Comparison of ENCODE assay signal across 12 cellular contexts in genomic region chr10:110358869-110359629, GRCh38. TPM values are rescaled to one million over a fixed set of nuclear protein-coding genes. Genes with fewer than 3 reads are reported as not detected.
DNase-seq lines count a peak whose midpoint lies in the region; ATAC-seq and TF ChIP-seq lines count a peak whose summit lies in the region.
"Had no signal": no experiment of that assay in that cellular context is flagged by ENCODE, and none has a peak within 500 bp of the region (broad histone marks: within the 10 kb centered on the region; RNA-seq: fewer than 3 reads in every experiment).

No MANE protein-coding gene starts in this region.

- peaks cover 2% of the 10 kb centered on the region; the same call in 1 of the 2 replicates for H3K9me3 ChIP-seq in OCI-LY3 (ENCODE audit: insufficient read depth, low read length)
- H3K9me3 ChIP-seq in thyroid gland = no peaks in the 10 kb centered on the region
- H3K9me3 ChIP-seq: psoas muscle had no signal

- H3K4me2 ChIP-seq in OCI-LY3 (ENCODE audit: low read length) = peak overlapping the region; percentile 97

- H3K4me3 ChIP-seq in OCI-LY3 (ENCODE audit: low read length) (peak overlapping the region; percentile 22; the same call in 1 of the 2 replicates), epithelial cell of proximal tubule (ENCODE audit: low read depth, low read length) (no peak overlapping the region), thyroid gland (replicated peaks in 1 of 3) (no peak overlapping the region)
- H3K4me3 ChIP-seq: psoas muscle had no signal

- H3K4me1 ChIP-seq in OCI-LY3 (ENCODE audit: low read length) (peaks cover 65% of the 10 kb centered on the region), thyroid gland (peaks cover 10 to 43% of the 10 kb centered on the region in 2 donors)
- H3K4me1 ChIP-seq: psoas muscle had no signal

- no peaks in the 10 kb centered on the region for H4K20me1 ChIP-seq in OCI-LY3 (ENCODE audit: insufficient read depth, low read length)

- H2AFZ ChIP-seq in OCI-LY3 (ENCODE audit: low read depth, low read length) = no peak overlapping the region

- H3K36me3 Mint-ChIP-seq in activated naive CD4-positive, alpha-beta T cell treated with anti-CD3 and anti-CD28 coated beads, Interleukin-2, amount 50 U/mL, for 24 hours = no peaks in the 10 kb centered on the region
- no peaks in the 10 kb centered on the region for H3K36me3 Mint-ChIP-seq in activated naive CD4-positive, alpha-beta T cell treated with anti-CD3 and anti-CD28 coated beads, Interleukin-2, amount 50 U/mL, for 72 hours
- H3K36me3 Mint-ChIP-seq in activated naive CD8-positive, alpha-beta T cell treated with anti-CD3 and anti-CD28 coated beads for 36 hours = no peaks in the 10 kb centered on the region
- H3K36me3 Mint-ChIP-seq: brain; CD8-positive, alpha-beta T cell had no signal

- no peak for TF ChIP-seq CTCF in OCI-LY3 (IDR thresholded peaks at IDR 0.05; ENCODE audit: low read depth, low read length)
- peak; percentile 34 for TF ChIP-seq CTCF in epithelial cell of proximal tubule (conservative IDR thresholded peaks at IDR 0.05; ENCODE audit: low read depth, low read length)
- peak in 1 of 6 experiments; percentile 26 for TF ChIP-seq CTCF in thyroid gland (IDR thresholded peaks at IDR 0.05)

- H3K9me3 Mint-ChIP-seq in activated naive CD4-positive, alpha-beta T cell treated with anti-CD3 and anti-CD28 coated beads, Interleukin-2, amount 50 U/mL, for 24 hours = no peaks in the 10 kb centered on the region
- H3K9me3 Mint-ChIP-seq in activated naive CD4-positive, alpha-beta T cell treated with anti-CD3 and anti-CD28 coated beads, Interleukin-2, amount 50 U/mL, for 72 hours = no peaks in the 10 kb centered on the region
- H3K9me3 Mint-ChIP-seq in activated naive CD8-positive, alpha-beta T cell treated with anti-CD3 and anti-CD28 coated beads for 36 hours = no peaks in the 10 kb centered on the region
- H3K9me3 Mint-ChIP-seq: CD8-positive, alpha-beta T cell had no signal

- H3K9ac ChIP-seq in OCI-LY3 (ENCODE audit: low read length) = peak overlapping the region; percentile 95; the same call in 1 of the 2 replicates

- H3K27ac Mint-ChIP-seq in activated naive CD4-positive, alpha-beta T cell treated with anti-CD3 and anti-CD28 coated beads, Interleukin-2, amount 50 U/mL, for 24 hours = peak overlapping the region; percentile 93
- H3K27ac Mint-ChIP-seq in activated naive CD4-positive, alpha-beta T cell treated with anti-CD3 and anti-CD28 coated beads, Interleukin-2, amount 50 U/mL, for 72 hours = no peak overlapping the region
- H3K27ac Mint-ChIP-seq in activated naive CD8-positive, alpha-beta T cell treated with anti-CD3 and anti-CD28 coated beads for 36 hours = no peak overlapping the region
- H3K27ac Mint-ChIP-seq: CD8-positive, alpha-beta T cell had no signal

- H3K4me1 Mint-ChIP-seq in activated naive CD4-positive, alpha-beta T cell treated with anti-CD3 and anti-CD28 coated beads, Interleukin-2, amount 50 U/mL, for 24 hours = peaks cover 67% of the 10 kb centered on the region
- peaks cover 51% of the 10 kb centered on the region for H3K4me1 Mint-ChIP-seq in activated naive CD8-positive, alpha-beta T cell treated with anti-CD3 and anti-CD28 coated beads for 36 hours

- 26 to 51% methylated on average over 4 to 7 of the region's 7 CpGs for WGBS in thyroid gland, 2 donors

- no peaks in the 10 kb centered on the region for H3K27me3 ChIP-seq in OCI-LY3 (ENCODE audit: low read depth, low read length)
- no peaks in the 10 kb centered on the region for H3K27me3 ChIP-seq in thyroid gland

- H3K27me3 Mint-ChIP-seq in activated naive CD4-positive, alpha-beta T cell treated with anti-CD3 and anti-CD28 coated beads, Interleukin-2, amount 50 U/mL, for 24 hours = no peaks in the 10 kb centered on the region
- peaks cover 3% of the 10 kb centered on the region for H3K27me3 Mint-ChIP-seq in activated naive CD8-positive, alpha-beta T cell treated with anti-CD3 and anti-CD28 coated beads for 36 hours

- H3K36me3 ChIP-seq in OCI-LY3 (replicated peaks; ENCODE audit: low read depth, low read length) (no peaks in the 10 kb centered on the region), thyroid gland (no peaks in the 10 kb centered on the region)

- intact Hi-C loops in thyroid gland (cut with DNase I) = loop anchor here (5.0 kb wide), 1 partner anchor 138 kb away; the partner anchor contains the start of gene DUSP5

- TF ChIP-seq POLR2A in thyroid gland (IDR thresholded peaks at IDR 0.05) = no peak

- ATAC-seq in activated naive CD4-positive, alpha-beta T cell treated with anti-CD3 and anti-CD28 coated beads, Interleukin-2, amount 50 U/mL, for 72 hours = no peak
- ATAC-seq in HG03159 (IDR thresholded peaks at IDR 0.05; ENCODE audit: unreplicated experiment) = no peak
- ATAC-seq: CD8-positive, alpha-beta T cell had no signal

- H3K4me3 Mint-ChIP-seq in activated naive CD4-positive, alpha-beta T cell treated with anti-CD3 and anti-CD28 coated beads, Interleukin-2, amount 50 U/mL, for 24 hours = no peak overlapping the region
- H3K4me3 Mint-ChIP-seq in activated naive CD8-positive, alpha-beta T cell treated with anti-CD3 and anti-CD28 coated beads for 36 hours = no peak overlapping the region
- H3K4me3 Mint-ChIP-seq: brain; CD8-positive, alpha-beta T cell had no signal

- H3K79me2 ChIP-seq in OCI-LY3 (ENCODE audit: low read length) = no peaks in the 10 kb centered on the region

- no peak for DNase-seq in activated naive CD4-positive, alpha-beta T cell treated with anti-CD3 and anti-CD28 coated beads, Interleukin-2, amount 50 U/mL, for 72 hours (ENCODE audit: low spot score in 2 of 2)
- DNase-seq in epithelial cell of proximal tubule (ENCODE audit: low read depth) (peak; percentile 59), thyroid gland (peak; percentile 91 to 94), NCI-H187 (lab: John Stamatoyannopoulos, UW) (no peak)
- no peak for DNase-seq in activated naive CD8-positive, alpha-beta T cell treated with anti-CD3 and anti-CD28 coated beads for 36 hours
- DNase-seq: CD8-positive, alpha-beta T cell; NCI-H1436 treated with DMSO at 0.1 percent for 48 hours; psoas muscle had no signal

- H3K27ac ChIP-seq in OCI-LY3 (ENCODE audit: low read length) = peak overlapping the region; percentile 98
- H3K27ac ChIP-seq in thyroid gland = peak overlapping the region; percentile 72 to 91 (median 81)
- H3K27ac ChIP-seq: psoas muscle had no signal

RNA-seq across cellular contexts. Expression of gene SMNDC1, which starts 54.3 kb away (rescaled TPM):
- 10 to 100 TPM; 37.9 to 65.1 TPM for total RNA-seq in activated naive CD4-positive, alpha-beta T cell treated with anti-CD3 and anti-CD28 coated beads, Interleukin-2, amount 50 U/mL, for 72 hours
- 4.1 and 5.9 TPM in 2 replicates for total RNA-seq in epithelial cell of proximal tubule
- total RNA-seq in thyroid gland = 10 to 100 TPM; 12.3 to 16.3 (median 13.5) TPM
- total RNA-seq in activated naive CD8-positive, alpha-beta T cell treated with anti-CD3 and anti-CD28 coated beads for 36 hours = 10 to 100 TPM; 55.1 to 56.9 TPM

Comparison
In these comparisons a context has a peak if more than half of its experiments do, and no peak if none do; other contexts are left out.
1. DNase-seq: peak in epithelial cell of proximal tubule (single experiment) and thyroid gland (2 of 2); none in activated naive CD4-positive, alpha-beta T cell treated with anti-CD3 and anti-CD28 coated beads, Interleukin-2, amount 50 U/mL, for 72 hours (0 of 2), NCI-H187 (0 of 2) and activated naive CD8-positive, alpha-beta T cell treated with anti-CD3 and anti-CD28 coated beads for 36 hours (single experiment).